In genomic region chr1:164682570-164682969, GRCh38 we compare ENCODE assay signal across 12 cellular contexts.
"Had no signal": no experiment of that assay in that cellular context is flagged by ENCODE, and none has a peak within 500 bp of the region (broad histone marks: within the 10 kb centered on the region; RNA-seq: fewer than 3 reads in every experiment).

No MANE protein-coding gene starts in this region.

- H3K27me3 ChIP-seq: colonic mucosa, esophagus muscularis mucosa, spleen, stomach had no signal

- H3K4me3 ChIP-seq: colonic mucosa, esophagus muscularis mucosa, spleen, stomach, thoracic aorta had no signal

- H3K27ac ChIP-seq: colonic mucosa, esophagus muscularis mucosa, spleen, stomach, thoracic aorta had no signal

- H3K36me3 Mint-ChIP-seq: activated naive CD8-positive, alpha-beta T cell treated with anti-CD3 and anti-CD28 coated beads for 36 hours had no signal

- H3K27me3 Mint-ChIP-seq: brain had no signal

- DNase-seq: activated CD4-positive, alpha-beta T cell treated with anti-CD3 and anti-CD28 coated beads, Interleukin-2, amount 50 U/mL, for 1 hour; activated CD8-positive, alpha-beta memory T cell treated with anti-CD3 and anti-CD28 coated beads for 24 hours; activated naive CD8-positive, alpha-beta T cell treated with anti-CD3 and anti-CD28 coated beads for 36 hours; amygdala; central memory CD4-positive, alpha-beta T cell; colonic mucosa; right cardiac atrium; spleen; stomach had no signal

- H3K36me3 ChIP-seq: colonic mucosa, spleen, thoracic aorta had no signal

- H3K27ac Mint-ChIP-seq: activated naive CD8-positive, alpha-beta T cell treated with anti-CD3 and anti-CD28 coated beads for 36 hours had no signal

- H3K4me3 Mint-ChIP-seq: activated naive CD8-positive, alpha-beta T cell treated with anti-CD3 and anti-CD28 coated beads for 36 hours; brain had no signal

- H3K9me3 ChIP-seq: colonic mucosa, esophagus muscularis mucosa, spleen, stomach, thoracic aorta had no signal

- H3K9me3 Mint-ChIP-seq: activated naive CD8-positive, alpha-beta T cell treated with anti-CD3 and anti-CD28 coated beads for 36 hours had no signal

- H3K4me1 Mint-ChIP-seq: activated naive CD8-positive, alpha-beta T cell treated with anti-CD3 and anti-CD28 coated beads for 36 hours had no signal
